Comparison of ENCODE assay signal across 19 cellular contexts in the genomic region with DNA sequence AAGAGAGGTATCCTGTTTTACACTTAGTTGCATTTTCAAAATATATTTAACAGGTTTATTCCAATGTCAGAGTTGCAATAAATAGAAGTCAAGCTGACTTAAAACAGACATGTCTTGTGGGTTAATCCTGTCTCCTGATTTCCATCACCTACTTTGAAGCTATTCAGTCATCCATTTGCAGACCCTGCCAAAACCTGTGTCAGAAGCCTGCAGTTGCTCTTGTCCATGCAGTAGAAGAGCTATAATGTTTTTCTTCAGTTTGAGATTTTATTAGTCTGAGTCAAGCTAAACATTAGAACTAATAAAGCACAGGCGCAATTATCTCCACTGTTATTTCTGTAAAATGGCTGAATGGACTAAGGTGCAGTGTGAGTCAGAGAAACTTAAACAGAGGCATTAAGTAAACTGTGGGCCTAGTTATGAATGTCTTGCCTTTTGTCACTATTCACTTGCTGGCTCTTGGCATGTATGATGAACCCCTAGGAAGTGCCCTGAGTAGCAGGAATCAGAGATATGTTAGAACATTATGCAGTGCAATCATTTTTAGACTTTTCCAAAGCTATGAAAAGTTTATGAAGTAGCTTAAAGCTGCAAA. TPM values are rescaled to one million over a fixed set of nuclear protein-coding genes. Genes with fewer than 3 reads are reported as not detected.
DNase-seq lines count a peak whose midpoint lies in the region; ATAC-seq and TF ChIP-seq lines count a peak whose summit lies in the region.
"Had no signal": no experiment of that assay in that cellular context is flagged by ENCODE, and none has a peak within 500 bp of the region (broad histone marks: within the 10 kb centered on the region; RNA-seq: fewer than 3 reads in every experiment).

No MANE protein-coding gene starts in this region.

- peak overlapping the region; percentile 48 for H3K27ac Mint-ChIP-seq in neural progenitor cell
- no peak overlapping the region for H3K27ac Mint-ChIP-seq in progenitor cell of endocrine pancreas
- H3K27ac Mint-ChIP-seq: CD8-positive, alpha-beta memory T cell; H9; IgD-negative memory B cell had no signal

- no peaks in the 10 kb centered on the region for H3K36me3 Mint-ChIP-seq in neural progenitor cell
- H3K36me3 Mint-ChIP-seq in progenitor cell of endocrine pancreas (ENCODE audit: insufficient read depth), result no peaks in the 10 kb centered on the region
- H3K36me3 Mint-ChIP-seq: CD8-positive, alpha-beta memory T cell; IgD-negative memory B cell had no signal

- no peaks in the 10 kb centered on the region for H3K79me2 ChIP-seq in Loucy (ENCODE audit: insufficient read depth, low read length)
- no peaks in the 10 kb centered on the region for H3K79me2 ChIP-seq in neural progenitor cell (ENCODE audit: low read depth)

- H3K4me3 Mint-ChIP-seq in neural progenitor cell, result no peak overlapping the region
- H3K4me3 Mint-ChIP-seq in progenitor cell of endocrine pancreas (ENCODE audit: low read depth), result no peak overlapping the region
- H3K4me3 Mint-ChIP-seq: CD8-positive, alpha-beta memory T cell; H9; IgD-negative memory B cell had no signal

- TF ChIP-seq CTCF in Loucy (conservative IDR thresholded peaks at IDR 0.05; ENCODE audit: low read length), result no peak
- no peak for TF ChIP-seq CTCF in neural progenitor cell (IDR thresholded peaks at IDR 0.05)
- TF ChIP-seq CTCF in progenitor cell of endocrine pancreas (IDR thresholded peaks at IDR 0.05; ENCODE audit: unreplicated experiment), result no peak
- no peak for TF ChIP-seq CTCF in psoas muscle (IDR thresholded peaks at IDR 0.05)

- H3K4me1 ChIP-seq in Loucy (ENCODE audit: insufficient read depth, low read length, poor library complexity, severe bottlenecking), result no peaks in the 10 kb centered on the region
- H3K4me1 ChIP-seq in neural progenitor cell, result no peaks in the 10 kb centered on the region
- no peaks in the 10 kb centered on the region for H3K4me1 ChIP-seq in psoas muscle
- H3K4me1 ChIP-seq: BLaER1, Peyer's patch had no signal

- 97 to 100% (median 97%) methylated on average over 1 of the region's 1 CpG for WGBS in psoas muscle, 3 donors

- no peak for ATAC-seq in psoas muscle

- peaks cover 2% of the 10 kb centered on the region for H3K9me3 Mint-ChIP-seq in neural progenitor cell
- H3K9me3 Mint-ChIP-seq in progenitor cell of endocrine pancreas (ENCODE audit: low read depth), result peaks cover 3% of the 10 kb centered on the region
- H3K9me3 Mint-ChIP-seq: H9 had no signal

- DNase-seq in EH (ENCODE audit: low read depth) (peak; percentile 44), amniotic epithelial cell (ENCODE audit: low read depth) (peak; percentile 19), neural progenitor cell (ENCODE audit: low spot score) (no peak), progenitor cell of endocrine pancreas (ENCODE audit: low spot score, unreplicated experiment) (no peak), islet precursor cell (no peak), psoas muscle (no peak)
- DNase-seq: CD8-positive, alpha-beta memory T cell; EL; H9; NCI-H1436 treated with DMSO at 0.1 percent for 48 hours; NCI-H2107; NCI-H226; NCI-H526; Peyer's patch; Right ventricle myocardium superior had no signal

- H3K4me3 ChIP-seq in Loucy (ENCODE audit: low read length, poor library complexity, severe bottlenecking) (no peak overlapping the region), neural progenitor cell (no peak overlapping the region), psoas muscle (no peak overlapping the region)
- H3K4me3 ChIP-seq: BLaER1, Peyer's patch had no signal

- intact Hi-C loops in psoas muscle (cut with DNase I), result no loop called here

- H3K36me3 ChIP-seq in Loucy (ENCODE audit: insufficient read depth, low read length), result no peaks in the 10 kb centered on the region
- peaks cover 5% of the 10 kb centered on the region for H3K36me3 ChIP-seq in neural progenitor cell
- no peaks in the 10 kb centered on the region for H3K36me3 ChIP-seq in psoas muscle (ENCODE audit: insufficient read depth in 1 of 2, low read depth in 1 of 2)
- H3K36me3 ChIP-seq: BLaER1, Peyer's patch had no signal

- H3F3A ChIP-seq in Loucy (ENCODE audit: low read depth) (no peaks in the 10 kb centered on the region), neural progenitor cell (ENCODE audit: low read depth) (no peaks in the 10 kb centered on the region)

- H2AFZ ChIP-seq in Loucy (ENCODE audit: low read length) (peak overlapping the region; percentile 32), neural progenitor cell (replicated peaks) (no peak overlapping the region)

- no peak overlapping the region for H3K9ac ChIP-seq in Loucy (ENCODE audit: low read depth, low read length, poor library complexity, severe bottlenecking)
- H3K9ac ChIP-seq in neural progenitor cell, result no peak overlapping the region
- H3K9ac ChIP-seq: BLaER1 had no signal

- peaks cover 3% of the 10 kb centered on the region for H3K27me3 Mint-ChIP-seq in neural progenitor cell (ENCODE audit: insufficient read depth, low read depth)
- no peaks in the 10 kb centered on the region for H3K27me3 Mint-ChIP-seq in progenitor cell of endocrine pancreas
- H3K27me3 Mint-ChIP-seq: CD8-positive, alpha-beta memory T cell; IgD-negative memory B cell had no signal

- H3K4me2 ChIP-seq in Loucy (ENCODE audit: low read depth, low read length, poor library complexity, severe bottlenecking) (no peak overlapping the region), neural progenitor cell (no peak overlapping the region)
- H3K4me2 ChIP-seq: BLaER1 had no signal

- no peaks in the 10 kb centered on the region for H3K9me2 ChIP-seq in Loucy (replicated peaks; ENCODE audit: low read depth, low read length)

- H3K27me3 ChIP-seq in Loucy (ENCODE audit: insufficient read depth, low read length, poor library complexity, severe bottlenecking) (no peaks in the 10 kb centered on the region), neural progenitor cell (no peaks in the 10 kb centered on the region), psoas muscle (ENCODE audit: insufficient read depth in 3 of 3, low read length in 2 of 3) (no peaks in the 10 kb centered on the region)
- H3K27me3 ChIP-seq: BLaER1, Peyer's patch had no signal

- H3K9me3 ChIP-seq in Loucy (ENCODE audit: insufficient read depth, low read depth, low read length) (no peaks in the 10 kb centered on the region), neural progenitor cell (ENCODE audit: low read depth) (no peaks in the 10 kb centered on the region), psoas muscle (no peaks in the 10 kb centered on the region)
- H3K9me3 ChIP-seq: BLaER1, Peyer's patch had no signal

- no peaks in the 10 kb centered on the region for H4K20me1 ChIP-seq in Loucy (ENCODE audit: insufficient read depth, low read length, poor library complexity, severe bottlenecking)
- H4K20me1 ChIP-seq in neural progenitor cell (ENCODE audit: low read depth), result no peaks in the 10 kb centered on the region
- H4K20me1 ChIP-seq: BLaER1 had no signal

- peaks cover 25% of the 10 kb centered on the region for H3K4me1 Mint-ChIP-seq in neural progenitor cell
- H3K4me1 Mint-ChIP-seq in progenitor cell of endocrine pancreas (ENCODE audit: low read depth), result peaks cover 10% of the 10 kb centered on the region
- H3K4me1 Mint-ChIP-seq: CD8-positive, alpha-beta memory T cell; H9; IgD-negative memory B cell had no signal

- H3K27ac ChIP-seq in neural progenitor cell, result no peak overlapping the region
- no peak overlapping the region for H3K27ac ChIP-seq in psoas muscle
- H3K27ac ChIP-seq: BLaER1, Peyer's patch had no signal

RNA-seq across cellular contexts. Expression of gene HDGFL1, which starts 11.0 kb away (rescaled TPM):
- total RNA-seq in neural progenitor cell (ENCODE audit: low replicate concordance), result not detected in 2 replicates
- total RNA-seq in progenitor cell of endocrine pancreas, result not detected in 2 replicates
- total RNA-seq in psoas muscle, result not detected
- polyA plus RNA-seq in psoas muscle, result not detected
- total RNA-seq: CD8-positive, alpha-beta memory T cell; H9; LHCN-M2; Peyer's patch; Right ventricle myocardium superior had no signal
- polyA plus RNA-seq: CD8-positive, alpha-beta memory T cell; IgD-negative memory B cell had no signal

Comparison
In these comparisons a context has a peak if more than half of its experiments do, and no peak if none do; other contexts are left out.
1. DNase-seq: peak in EH (single experiment) and amniotic epithelial cell (single experiment); none in neural progenitor cell (single experiment), progenitor cell of endocrine pancreas (single experiment), islet precursor cell (single experiment) and psoas muscle (0 of 2).